Comparison of ENCODE assay signal across 9 cellular contexts in the genomic region with DNA sequence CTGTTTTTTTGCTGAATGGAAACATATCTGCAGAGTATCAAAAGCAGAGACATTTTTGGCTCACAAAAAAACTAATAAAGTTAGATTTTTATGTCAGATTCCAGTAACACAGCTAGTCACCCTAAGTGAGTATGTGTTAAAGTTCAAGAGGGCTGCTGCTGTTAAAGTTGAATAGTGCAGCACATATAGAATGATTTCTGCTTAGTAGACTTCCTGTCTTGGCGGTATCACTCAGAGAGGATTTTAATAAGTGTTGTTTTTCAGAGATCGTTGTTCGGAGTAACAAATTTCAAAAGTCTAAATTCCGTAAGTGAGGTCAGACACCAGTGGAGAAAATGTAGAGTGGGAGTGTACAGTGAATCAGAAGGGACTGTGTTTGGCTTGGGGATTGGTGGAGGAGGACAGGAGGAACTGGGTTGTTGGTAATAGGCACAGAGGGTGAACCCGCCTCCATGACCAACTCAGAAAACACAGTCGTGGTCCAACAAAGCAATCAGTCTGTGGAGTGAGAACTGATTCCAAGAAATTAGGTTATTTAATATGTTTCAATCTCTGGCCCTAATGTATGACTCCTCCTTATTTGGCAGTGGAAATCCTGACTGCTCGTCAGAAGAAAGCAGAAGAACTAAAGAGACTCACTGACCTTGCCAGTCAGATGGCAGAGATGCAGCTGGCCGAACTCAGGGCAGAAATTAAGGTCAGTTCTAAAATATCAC. TPM values are rescaled to one million over a fixed set of nuclear protein-coding genes. Genes with fewer than 3 reads are reported as not detected.
A peak's percentile ranks its signal among the peaks of the same experiment; 100 is the strongest.
DNase-seq lines count a peak whose midpoint lies in the region; ATAC-seq lines count a peak whose summit lies in the region.
"Had no signal": no experiment of that assay in that cellular context is flagged by ENCODE, and none has a peak within 500 bp of the region (broad histone marks: within the 10 kb centered on the region; RNA-seq: fewer than 3 reads in every experiment).

No MANE protein-coding gene starts in this region.

- peak; percentile 20 for ATAC-seq in HG02610 (IDR thresholded peaks at IDR 0.05; ENCODE audit: unreplicated experiment)
- ATAC-seq in left lobe of liver: peak; percentile 43
- ATAC-seq in HG03565 (IDR thresholded peaks at IDR 0.05; ENCODE audit: unreplicated experiment): no peak

- DNase-seq in activated naive CD4-positive, alpha-beta T cell treated with anti-CD3 and anti-CD28 coated beads, Interleukin-2, amount 50 U/mL, for 16 hours: peak; percentile 30
- DNase-seq in left lobe of liver (ENCODE audit: low spot score) (no peak), DMS153 (lab: John Stamatoyannopoulos, UW) (no peak), NCI-H69 (lab: John Stamatoyannopoulos, UW) (no peak), SKM-1 treated with dmso at 0.1 percent for 144 hours (lab: John Stamatoyannopoulos, UW; ENCODE audit: unreplicated experiment) (no peak)
- DNase-seq in stimulated activated naive CD4-positive, alpha-beta T cell treated with Interleukin-2 at 50 U/mL for 16 hours (lab: John Stamatoyannopoulos, UW): peak; percentile 45
- DNase-seq: NCI-H1092 treated with DMSO at 0.1 percent for 48 hours had no signal

RNA-seq across cellular contexts. Expression of gene KCTD18, which starts 43.0 kb away (rescaled TPM):
- 8.9 TPM for total RNA-seq in left lobe of liver

RNA-seq across cellular contexts. Expression of gene SGO2, which starts 59.1 kb away (rescaled TPM):
- total RNA-seq in left lobe of liver: 0.50 TPM

Comparison
In these comparisons a context has a peak if more than half of its experiments do, and no peak if none do; other contexts are left out.
1. DNase-seq: peak in activated naive CD4-positive, alpha-beta T cell treated with anti-CD3 and anti-CD28 coated beads, Interleukin-2, amount 50 U/mL, for 16 hours (single experiment) and stimulated activated naive CD4-positive, alpha-beta T cell treated with Interleukin-2 at 50 U/mL for 16 hours (single experiment); none in left lobe of liver (single experiment), DMS153 (single experiment), NCI-H69 (single experiment) and SKM-1 treated with dmso at 0.1 percent for 144 hours (single experiment).